Comparison of ENCODE assay signal across 32 cellular contexts in genomic region chr2:31528823-31529222, GRCh38. TPM values are rescaled to one million over a fixed set of nuclear protein-coding genes. Genes with fewer than 3 reads are reported as not detected.
"Had no signal": no experiment of that assay in that cellular context is flagged by ENCODE, and none has a peak within 500 bp of the region (broad histone marks: within the 10 kb centered on the region; RNA-seq: fewer than 3 reads in every experiment).

No MANE protein-coding gene starts in this region.

- FAIRE-seq: small intestine, urothelium cell line had no signal

- DNase-seq: natural killer cell; occipital lobe; ovary; posterior cingulate gyrus; retina; right cardiac atrium; right lobe of liver; sigmoid colon; small intestine; stimulated activated CD4-positive, alpha-beta T cell treated with anti-CD3 and anti-CD28 coated beads, Interleukin-15, amount 100 ng/mL, for 24 hours; stimulated activated CD4-positive, alpha-beta T cell treated with anti-CD3 and anti-CD28 coated beads, Interleukin-2, amount 100 ng/mL, for 24 hours; stimulated activated CD4-positive, alpha-beta T cell treated with anti-CD3 and anti-CD28 coated beads, Interleukin-2, amount 100 ng/mL, for 48 hours; stimulated activated CD4-positive, alpha-beta T cell treated with anti-CD3 and anti-CD28 coated beads, Interleukin-4, amount 100 ng/mL, for 24 hours; stimulated activated naive B cell treated with anti-CD40 and anti-IgM and Interleukin-4, amounts not matched to agents 10 μg/mL and 1 μg/mL and 100 μg/mL, for 72 hours; stimulated activated naive CD4-positive, alpha-beta T cell treated with Interleukin-2 at 50 U/mL for 16 hours; stomach; thyroid gland; trophoblast cell; upper lobe of left lung had no signal

- H3K4me1 Mint-ChIP-seq: nephron; neural progenitor cell; stimulated activated effector memory CD8-positive, alpha-beta T cell treated with anti-CD3 and anti-CD28 coated beads, Interleukin-12 subunit alpha, Interleukin-12 subunit beta, amount 100 ng/mL, for 72 hours; stimulated activated naive B cell treated with anti-CD40 and anti-IgM and Interleukin-4, amounts not matched to agents 10 μg/mL and 1 μg/mL and 100 μg/mL, for 72 hours had no signal

- H3K36me3 Mint-ChIP-seq: natural killer cell; neural progenitor cell; stimulated activated effector memory CD8-positive, alpha-beta T cell treated with anti-CD3 and anti-CD28 coated beads, Interleukin-12 subunit alpha, Interleukin-12 subunit beta, amount 100 ng/mL, for 72 hours; stimulated activated naive B cell treated with anti-CD40 and anti-IgM and Interleukin-4, amounts not matched to agents 10 μg/mL and 1 μg/mL and 100 μg/mL, for 72 hours had no signal

- H3K4me3 ChIP-seq: neural progenitor cell, ovary, right lobe of liver, sigmoid colon, stomach, thoracic aorta, thyroid gland, tibial nerve, upper lobe of left lung, vagina had no signal

- H3K4me2 ChIP-seq: neural progenitor cell had no signal

- H3K4me3 Mint-ChIP-seq: natural killer cell; nephron; neural progenitor cell; stimulated activated effector memory CD8-positive, alpha-beta T cell treated with anti-CD3 and anti-CD28 coated beads, Interleukin-12 subunit alpha, Interleukin-12 subunit beta, amount 100 ng/mL, for 72 hours; stimulated activated naive B cell treated with anti-CD40 and anti-IgM and Interleukin-4, amounts not matched to agents 10 μg/mL and 1 μg/mL and 100 μg/mL, for 72 hours; stimulated activated naive CD8-positive, alpha-beta T cell treated with anti-CD3 and anti-CD28 coated beads, Interleukin-15, Interleukin-2, amounts not matched to agents 100 ng/mL and 50 ng/mL, for 24 hours had no signal

- H3K4me1 ChIP-seq: neural progenitor cell, parathyroid adenoma, sigmoid colon, stomach, thyroid gland, tibial nerve, upper lobe of left lung, vagina had no signal

- ATAC-seq: natural killer cell; right cardiac atrium; stimulated activated effector memory CD8-positive, alpha-beta T cell treated with anti-CD3 and anti-CD28 coated beads, Interleukin-12 subunit alpha, Interleukin-12 subunit beta, amount 100 ng/mL, for 72 hours; stimulated activated naive B cell treated with anti-CD40 and anti-IgM and Interleukin-4, amounts not matched to agents 10 μg/mL and 1 μg/mL and 100 μg/mL, for 72 hours had no signal

- H3K36me3 ChIP-seq: neural progenitor cell, ovary, right lobe of liver, sigmoid colon, stomach, thoracic aorta, thyroid gland, tibial nerve, upper lobe of left lung, vagina had no signal

- H3K27ac ChIP-seq: neural progenitor cell, ovary, parathyroid adenoma, right lobe of liver, sigmoid colon, stomach, thoracic aorta, thyroid gland, tibial nerve, upper lobe of left lung, vagina had no signal

- H3K27me3 Mint-ChIP-seq: progenitor cell of endocrine pancreas had no signal

- H3K79me2 ChIP-seq: parathyroid adenoma had no signal

- H3K27me3 ChIP-seq: neural progenitor cell, ovary, right lobe of liver, sigmoid colon, stomach, thyroid gland, tibial nerve, upper lobe of left lung, vagina had no signal

- H3K27ac Mint-ChIP-seq: natural killer cell; nephron; neural progenitor cell; stimulated activated effector memory CD8-positive, alpha-beta T cell treated with anti-CD3 and anti-CD28 coated beads, Interleukin-12 subunit alpha, Interleukin-12 subunit beta, amount 100 ng/mL, for 72 hours; stimulated activated naive B cell treated with anti-CD40 and anti-IgM and Interleukin-4, amounts not matched to agents 10 μg/mL and 1 μg/mL and 100 μg/mL, for 72 hours; stimulated activated naive CD8-positive, alpha-beta T cell treated with anti-CD3 and anti-CD28 coated beads, Interleukin-15, Interleukin-2, amounts not matched to agents 100 ng/mL and 50 ng/mL, for 24 hours had no signal

- H3K9me3 Mint-ChIP-seq: natural killer cell; nephron; neural progenitor cell; stimulated activated effector memory CD8-positive, alpha-beta T cell treated with anti-CD3 and anti-CD28 coated beads, Interleukin-12 subunit alpha, Interleukin-12 subunit beta, amount 100 ng/mL, for 72 hours; stimulated activated naive B cell treated with anti-CD40 and anti-IgM and Interleukin-4, amounts not matched to agents 10 μg/mL and 1 μg/mL and 100 μg/mL, for 72 hours; stimulated activated naive CD8-positive, alpha-beta T cell treated with anti-CD3 and anti-CD28 coated beads, Interleukin-15, Interleukin-2, amounts not matched to agents 100 ng/mL and 50 ng/mL, for 24 hours had no signal

- H2AFZ ChIP-seq: parathyroid adenoma had no signal

RNA-seq across cellular contexts. Expression of gene SRD5A2, which starts 51.9 kb away (rescaled TPM):
- total RNA-seq: natural killer cell, occipital lobe, osteoblast, pulmonary artery endothelial cell, right cardiac atrium, sigmoid colon, skeletal muscle tissue, thoracic aorta, tibial nerve had no signal
- polyA plus RNA-seq: right cardiac atrium, small intestine had no signal
